Comparison of ENCODE assay signal across 1 cellular context in the genomic region with DNA sequence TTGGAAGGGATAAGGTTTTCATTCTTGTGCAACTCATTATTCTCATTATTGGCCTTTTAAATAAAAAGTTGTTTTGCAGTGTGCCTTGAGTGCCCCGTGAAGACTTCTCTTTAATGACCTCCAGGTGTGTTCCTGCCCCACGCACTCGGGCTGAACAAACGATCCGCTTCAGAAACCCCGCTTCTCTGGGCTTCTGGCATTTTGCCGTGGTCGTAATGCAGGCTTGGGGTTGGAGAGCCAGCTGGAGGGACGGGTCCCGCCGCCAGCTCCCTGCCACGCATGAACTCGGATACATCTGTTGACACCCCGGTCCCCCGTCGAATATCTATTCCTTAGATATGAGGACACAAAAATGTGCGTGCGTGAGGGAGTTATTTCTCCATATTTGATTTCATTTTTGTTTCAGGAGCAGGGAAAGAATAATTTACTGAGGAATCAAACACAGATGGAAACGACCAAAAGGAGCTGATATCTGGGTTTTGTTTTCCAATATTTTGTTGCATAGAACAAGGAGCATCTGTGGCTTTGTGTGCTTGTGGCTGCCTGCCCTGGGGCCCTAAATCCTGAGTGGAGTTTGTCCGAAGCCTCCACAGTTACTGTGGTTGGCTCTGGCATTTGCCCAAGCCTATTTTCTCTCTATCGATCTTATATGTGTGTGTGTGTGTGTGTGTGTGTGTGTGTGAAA.
TF ChIP-seq lines count a peak whose summit lies in the region.

No MANE protein-coding gene starts in this region.

TF ChIP-seq in IMR-90, 13 proteins besides CTCF, POLR2A, EP300 and RAD21:
- TF ChIP-seq MAFK (IDR thresholded peaks at IDR 0.05; ENCODE audit: low read depth, low read length) (no peak), NFE2L2 (IDR thresholded peaks at IDR 0.05; ENCODE audit: low read depth, low read length) (no peak), MAZ (IDR thresholded peaks at IDR 0.05; ENCODE audit: borderline replicate concordance, low read depth, low read length) (no peak), BHLHE40 (IDR thresholded peaks at IDR 0.05; ENCODE audit: low read depth, low read length) (no peak), ELK1 (IDR thresholded peaks at IDR 0.05; ENCODE audit: borderline replicate concordance, low read depth, low read length) (no peak), RFX5 (IDR thresholded peaks at IDR 0.05; ENCODE audit: low read depth, low read length) (no peak), SMC3 (IDR thresholded peaks at IDR 0.05; ENCODE audit: low read depth, low read length) (no peak), CEBPB (IDR thresholded peaks at IDR 0.05; ENCODE audit: low read depth, low read length) (no peak), MXI1 (IDR thresholded peaks at IDR 0.05; ENCODE audit: borderline replicate concordance, low read depth, low read length) (no peak), FOS (IDR thresholded peaks at IDR 0.05; ENCODE audit: low read depth, low read length) (no peak), RCOR1 (IDR thresholded peaks at IDR 0.05; ENCODE audit: insufficient replicate concordance, low read length) (no peak), CHD1 (IDR thresholded peaks at IDR 0.05; ENCODE audit: low read depth, low read length) (no peak)
- TF ChIP-seq, protein P1, sequence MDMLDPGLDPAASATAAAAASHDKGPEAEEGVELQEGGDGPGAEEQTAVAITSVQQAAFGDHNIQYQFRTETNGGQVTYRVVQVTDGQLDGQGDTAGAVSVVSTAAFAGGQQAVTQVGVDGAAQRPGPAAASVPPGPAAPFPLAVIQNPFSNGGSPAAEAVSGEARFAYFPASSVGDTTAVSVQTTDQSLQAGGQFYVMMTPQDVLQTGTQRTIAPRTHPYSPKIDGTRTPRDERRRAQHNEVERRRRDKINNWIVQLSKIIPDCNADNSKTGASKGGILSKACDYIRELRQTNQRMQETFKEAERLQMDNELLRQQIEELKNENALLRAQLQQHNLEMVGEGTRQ (IDR thresholded peaks at IDR 0.05; ENCODE audit: low read depth, low read length), result no peak
